ENCODE assay signal across 9 cellular contexts in genomic region chr3:153052096-153052460, GRCh38.
A peak's percentile ranks its signal among the peaks of the same experiment; 100 is the strongest.
DNase-seq lines count a peak whose midpoint lies in the region; ATAC-seq lines count a peak whose summit lies in the region.
"Had no signal": no experiment of that assay in that cellular context is flagged by ENCODE, and none has a peak within 500 bp of the region (broad histone marks: within the 10 kb centered on the region; RNA-seq: fewer than 3 reads in every experiment).

No MANE protein-coding gene starts in this region.

- ATAC-seq in GM18873 (IDR thresholded peaks at IDR 0.05; ENCODE audit: low FRiP score, unreplicated experiment) (no peak), GM19452 (IDR thresholded peaks at IDR 0.05; ENCODE audit: unreplicated experiment) (no peak), HG03565 (IDR thresholded peaks at IDR 0.05; ENCODE audit: unreplicated experiment) (no peak)

- DNase-seq in DMS53 (lab: John Stamatoyannopoulos, UW), result peak; percentile 80
- DNase-seq in NCI-H226, result peak; percentile 85
- peak; percentile 82 for DNase-seq in dermis blood vessel endothelial cell
- peak; percentile 5 for DNase-seq in occipital lobe (lab: John Stamatoyannopoulos, UW)
- no peak for DNase-seq in activated T-cell treated with anti-CD3 and anti-CD28 coated beads, Interleukin-2, amount 50 U/mL, for 1 hour
- DNase-seq: activated CD4-positive, CD25-positive, alpha-beta regulatory T cell treated with anti-CD3 and anti-CD28 coated beads, Interleukin-2, amount 50 U/mL, for 72 hours had no signal
